ENCODE assay signal across 8 cellular contexts in the genomic region with DNA sequence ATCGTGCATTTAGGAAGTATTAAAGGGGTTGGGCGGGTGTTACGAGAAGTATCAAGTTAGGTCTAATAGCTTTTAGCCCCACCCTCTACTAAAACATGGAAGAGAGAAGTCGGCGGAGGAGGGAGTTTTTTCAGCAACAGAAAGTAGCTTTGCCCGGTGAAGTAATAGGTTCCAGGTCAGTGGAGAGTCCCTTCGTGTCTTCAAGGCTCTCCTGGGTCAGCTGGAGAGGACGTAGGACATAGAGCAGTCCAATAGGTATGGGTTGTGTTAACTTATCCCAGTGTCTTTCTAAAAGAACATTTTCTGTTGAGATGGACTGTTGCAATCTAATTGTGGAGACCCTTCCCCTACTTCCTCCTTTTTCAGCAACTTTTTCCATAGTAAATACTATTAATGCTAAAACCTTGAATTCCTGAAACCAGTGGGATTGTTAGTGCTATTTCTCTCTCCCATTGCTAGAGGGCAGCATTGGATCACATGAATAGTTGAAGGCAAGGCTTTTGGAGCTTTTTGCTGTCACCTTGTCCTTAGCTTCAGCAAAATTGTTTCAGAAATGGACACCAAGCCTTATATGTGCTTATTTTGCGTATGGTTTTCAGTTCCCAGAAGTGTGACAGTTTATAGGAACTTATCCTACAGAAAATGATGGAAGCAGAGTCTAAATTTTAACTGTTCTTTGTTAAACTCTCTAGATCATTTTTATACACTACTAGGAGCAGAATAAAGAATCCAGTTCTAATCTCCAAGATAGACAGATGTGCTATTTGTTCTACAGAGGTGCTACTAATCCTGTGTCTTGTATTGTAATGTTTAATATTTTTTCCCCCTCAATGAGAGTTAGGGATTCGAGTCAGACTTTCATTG. TPM values are rescaled to one million over a fixed set of nuclear protein-coding genes. Genes with fewer than 3 reads are reported as not detected.
DNase-seq lines count a peak whose midpoint lies in the region; ATAC-seq and TF ChIP-seq lines count a peak whose summit lies in the region.

No MANE protein-coding gene starts in this region.

- no peak overlapping the region for H3K27ac ChIP-seq in DND-41 (ENCODE audit: low read length)
- no peak overlapping the region for H3K27ac ChIP-seq in IMR-90 (ENCODE audit: insufficient read depth, low read length)
- H3K27ac ChIP-seq in esophagus muscularis mucosa (replicated peaks in 1 of 4): peak overlapping the region in 1 of 4 donors; percentile 0
- H3K27ac ChIP-seq in aorta (ENCODE audit: low read depth in 1 of 2, low read length in 2 of 2): no peak overlapping the region

- peaks cover 42% of the 10 kb centered on the region for H3K36me3 ChIP-seq in DND-41 (ENCODE audit: insufficient read depth, low read length)
- H3K36me3 ChIP-seq in IMR-90 (ENCODE audit: control insufficient read depth, insufficient read depth, low read length): peaks cover 3% of the 10 kb centered on the region; the same call in 1 of the 2 replicates
- H3K36me3 ChIP-seq in esophagus muscularis mucosa: peaks cover 2 to 43% (median 12%) of the 10 kb centered on the region in 4 donors
- peaks cover 0 to 4% of the 10 kb centered on the region in 2 donors for H3K36me3 ChIP-seq in aorta (ENCODE audit: control insufficient read depth in 1 of 2, insufficient read depth in 2 of 2, low read length in 1 of 2)

- H3K4me3 Mint-ChIP-seq in osteocyte (ENCODE audit: unreplicated experiment): no peak overlapping the region
- H3K4me3 Mint-ChIP-seq in stimulated activated naive B cell treated with anti-CD40 and anti-IgM and Interleukin-4, amounts not matched to agents 10 μg/mL and 1 μg/mL and 100 μg/mL, for 72 hours: no peak overlapping the region

- in situ Hi-C loops in IMR-90 (cut with MboI; ENCODE audit: low sequenced_read_pairs): loop anchor here (10.0 kb wide), 1 partner anchor 236 kb away; no protein-coding TSS in a partner anchor

- CTCF ChIA-PET in IMR-90 (lab: Yijun Ruan, JAX): interaction anchor here (0.6 to 3.3 kb wide), 9 partner anchors 10 to 587 kb away, joined by 3 to 13 read pairs (median 3); no protein-coding TSS in a partner anchor

- no peak overlapping the region for H4K8ac ChIP-seq in IMR-90 (ENCODE audit: low read depth in 2 of 2, low read length in 2 of 2)

- H3K9me3 Mint-ChIP-seq in osteocyte (ENCODE audit: unreplicated experiment): no peaks in the 10 kb centered on the region
- no peaks in the 10 kb centered on the region for H3K9me3 Mint-ChIP-seq in stimulated activated naive B cell treated with anti-CD40 and anti-IgM and Interleukin-4, amounts not matched to agents 10 μg/mL and 1 μg/mL and 100 μg/mL, for 72 hours

- ATAC-seq in DND-41 (ENCODE audit: insufficient read depth, low read depth) (peak; percentile 58; the same call in 2 of the 3 replicates), IMR-90 (ENCODE audit: low read depth) (peak; percentile 91), aorta (ENCODE audit: low FRiP score) (no peak)
- no peak for ATAC-seq in stimulated activated naive B cell treated with anti-CD40 and anti-IgM and Interleukin-4, amounts not matched to agents 10 μg/mL and 1 μg/mL and 100 μg/mL, for 72 hours (replicated peaks)

- H3K9me3 ChIP-seq in DND-41 (ENCODE audit: insufficient read depth, low read length, severe bottlenecking) (no peaks in the 10 kb centered on the region), IMR-90 (ENCODE audit: control insufficient read depth, insufficient read depth, low read length) (no peaks in the 10 kb centered on the region), esophagus muscularis mucosa (no peaks in the 10 kb centered on the region), aorta (ENCODE audit: control insufficient read depth, low read length) (no peaks in the 10 kb centered on the region)

- no peak overlapping the region for H3K56ac ChIP-seq in IMR-90 (ENCODE audit: extremely low read depth, insufficient read depth, low read length)

- H3K9me1 ChIP-seq in IMR-90 (ENCODE audit: insufficient read depth, low read length): no peaks in the 10 kb centered on the region

- H2BK120ac ChIP-seq in IMR-90 (ENCODE audit: low read depth, low read length): no peak overlapping the region

- H3K4me2 ChIP-seq in DND-41 (ENCODE audit: insufficient read depth, low read length) (no peak overlapping the region), IMR-90 (ENCODE audit: low read depth, low read length) (no peak overlapping the region)

- H4K20me1 ChIP-seq in DND-41 (ENCODE audit: insufficient read depth, low read length): peaks cover 3% of the 10 kb centered on the region; the same call in 1 of the 2 replicates
- H4K20me1 ChIP-seq in IMR-90 (ENCODE audit: insufficient read depth, low read length): no peaks in the 10 kb centered on the region

- H3K23ac ChIP-seq in IMR-90 (ENCODE audit: low read depth, low read length): no peak overlapping the region

- H3K79me1 ChIP-seq in IMR-90 (ENCODE audit: low read depth in 1 of 2, low read length in 2 of 2): no peaks in the 10 kb centered on the region

- no peak overlapping the region for H3K27ac Mint-ChIP-seq in osteocyte (ENCODE audit: unreplicated experiment)
- no peak overlapping the region for H3K27ac Mint-ChIP-seq in stimulated activated naive B cell treated with anti-CD40 and anti-IgM and Interleukin-4, amounts not matched to agents 10 μg/mL and 1 μg/mL and 100 μg/mL, for 72 hours

- H4K5ac ChIP-seq in IMR-90 (ENCODE audit: low read depth, low read length): no peak overlapping the region

- H3K14ac ChIP-seq in IMR-90 (replicated peaks; ENCODE audit: low read depth, low read length): no peak overlapping the region

- no peak for TF ChIP-seq EP300 in esophagus muscularis mucosa (IDR thresholded peaks at IDR 0.05)

- no peak overlapping the region for H2AK9ac ChIP-seq in IMR-90 (replicated peaks; ENCODE audit: low read depth, low read length, poor library complexity)

- H4K91ac ChIP-seq in IMR-90 (ENCODE audit: insufficient read depth, low read depth, low read length): no peak overlapping the region

- no peaks in the 10 kb centered on the region for H3K79me2 ChIP-seq in DND-41 (ENCODE audit: insufficient read depth, low read length)

- no peak overlapping the region for H3K18ac ChIP-seq in IMR-90 (ENCODE audit: low read depth, low read length)

- H3K27me3 Mint-ChIP-seq in osteocyte (ENCODE audit: unreplicated experiment): no peaks in the 10 kb centered on the region
- no peaks in the 10 kb centered on the region for H3K27me3 Mint-ChIP-seq in stimulated activated naive B cell treated with anti-CD40 and anti-IgM and Interleukin-4, amounts not matched to agents 10 μg/mL and 1 μg/mL and 100 μg/mL, for 72 hours

- no peaks in the 10 kb centered on the region for H3K27me3 ChIP-seq in DND-41 (ENCODE audit: insufficient read depth, low read length, poor library complexity)
- H3K27me3 ChIP-seq in IMR-90 (ENCODE audit: control insufficient read depth, insufficient read depth, low read length): no peaks in the 10 kb centered on the region
- no peaks in the 10 kb centered on the region for H3K27me3 ChIP-seq in esophagus muscularis mucosa
- no peaks in the 10 kb centered on the region for H3K27me3 ChIP-seq in aorta (ENCODE audit: control insufficient read depth in 1 of 2, insufficient read depth in 2 of 2, low read length in 1 of 2)

- BruUV-seq in IMR-90 (replicated peaks; lab: Mats Ljungman, UMichigan): no TSS peak

- WGBS in IMR-90 (ENCODE audit: extremely low coverage in 2 of 2, insufficient read length in 1 of 2), 2 experiments: no CpG with 5 or more reads among the region's 10 CpGs
- 69% methylated on average over 10 of the region's 10 CpGs for WGBS in esophagus muscularis mucosa
- WGBS in aorta, 2 donors: 50% methylated on average over 10 of the region's 10 CpGs

- H3K4me3 ChIP-seq in DND-41 (ENCODE audit: low read depth in 1 of 2, low read length in 2 of 2) (no peak overlapping the region), IMR-90 (ENCODE audit: insufficient read depth, low read depth, low read length) (no peak overlapping the region), esophagus muscularis mucosa (no peak overlapping the region), aorta (ENCODE audit: low read length in 2 of 2) (no peak overlapping the region)

- H2AFZ ChIP-seq in DND-41 (ENCODE audit: low read depth, low read length) (no peak overlapping the region), IMR-90 (replicated peaks; ENCODE audit: low read length, poor library complexity) (no peak overlapping the region)

- H2BK5ac ChIP-seq in IMR-90 (ENCODE audit: low read depth, low read length, poor library complexity, severe bottlenecking): no peak overlapping the region

- H2BK15ac ChIP-seq in IMR-90 (ENCODE audit: low read depth, low read length): no peak overlapping the region

- H3K4me1 ChIP-seq in DND-41 (ENCODE audit: insufficient read depth, low read length) (no peaks in the 10 kb centered on the region), IMR-90 (ENCODE audit: control insufficient read depth, insufficient read depth, low read length) (no peaks in the 10 kb centered on the region), esophagus muscularis mucosa (peaks cover 0 to 31% (median 20%) of the 10 kb centered on the region in 4 donors), aorta (ENCODE audit: control insufficient read depth in 1 of 2, insufficient read depth in 2 of 2, low read length in 2 of 2) (no peaks in the 10 kb centered on the region)

- peak; percentile 69 for TF ChIP-seq RAD21 in IMR-90 (IDR thresholded peaks at IDR 0.05; ENCODE audit: low read length)

- H3K36me3 Mint-ChIP-seq in osteocyte (ENCODE audit: unreplicated experiment): peaks cover 26% of the 10 kb centered on the region
- H3K36me3 Mint-ChIP-seq in stimulated activated naive B cell treated with anti-CD40 and anti-IgM and Interleukin-4, amounts not matched to agents 10 μg/mL and 1 μg/mL and 100 μg/mL, for 72 hours: peaks cover 15 to 28% of the 10 kb centered on the region in 2 donors

- no peak overlapping the region for H2AK5ac ChIP-seq in IMR-90 (ENCODE audit: low read depth, low read length)

- no peak overlapping the region for H2BK20ac ChIP-seq in IMR-90 (ENCODE audit: low read depth, low read length)

- TF ChIP-seq POLR2A in IMR-90 (IDR thresholded peaks at IDR 0.05; ENCODE audit: low read depth, low read length) (no peak), esophagus muscularis mucosa (IDR thresholded peaks at IDR 0.05; ENCODE audit: low read depth) (no peak)

- TF ChIP-seq CTCF in DND-41 (IDR thresholded peaks at IDR 0.05; ENCODE audit: borderline replicate concordance, extremely low read depth, low read length, poor library complexity, severe bottlenecking) (peak; percentile 85), IMR-90 (conservative IDR thresholded peaks at IDR 0.05; ENCODE audit: low read depth, low read length) (peak; percentile 74), esophagus muscularis mucosa (IDR thresholded peaks at IDR 0.05) (peak; percentile 61 to 73 (median 72)), osteocyte (IDR thresholded peaks at IDR 0.05) (peak; percentile 76)

- H3K4me1 Mint-ChIP-seq in osteocyte (ENCODE audit: unreplicated experiment): no peaks in the 10 kb centered on the region
- no peaks in the 10 kb centered on the region for H3K4me1 Mint-ChIP-seq in stimulated activated naive B cell treated with anti-CD40 and anti-IgM and Interleukin-4, amounts not matched to agents 10 μg/mL and 1 μg/mL and 100 μg/mL, for 72 hours

- POLR2A ChIA-PET in IMR-90 (lab: Charles Lee; ENCODE audit: unreplicated experiment): no interaction called here

- no peak overlapping the region for H3K4ac ChIP-seq in IMR-90 (ENCODE audit: low read depth, low read length)

- DNase-seq in DND-41 (no peak), IMR-90 (peak; percentile 54), RKO (ENCODE audit: low spot score) (peak; percentile 57), esophagus muscularis mucosa (ENCODE audit: extremely low spot score) (no peak), osteocyte (ENCODE audit: extremely low spot score, unreplicated experiment) (no peak), aorta (no peak), NCI-H2107 (lab: John Stamatoyannopoulos, UW) (no peak)
- DNase-seq in stimulated activated naive B cell treated with anti-CD40 and anti-IgM and Interleukin-4, amounts not matched to agents 10 μg/mL and 1 μg/mL and 100 μg/mL, for 72 hours: no peak

- H3K9ac ChIP-seq in DND-41 (ENCODE audit: low read depth, low read length) (no peak overlapping the region), IMR-90 (ENCODE audit: low read depth, low read length) (no peak overlapping the region)

- intact Hi-C loops in IMR-90 (cut with micrococcal nuclease): loop anchor here (2.0 kb wide), 1 partner anchor 466 kb away; no protein-coding TSS in a partner anchor
- intact Hi-C loops in esophagus muscularis mucosa (cut with DNase I): loop anchor here (5.0 kb wide), 1 partner anchor 239 kb away; no protein-coding TSS in a partner anchor
- intact Hi-C loops in aorta (cut with DNase I): loop anchor here (10.0 kb wide), 1 partner anchor 236 kb away; no protein-coding TSS in a partner anchor

- dilution Hi-C loops in IMR-90 (cut with HindIII; ENCODE audit: low sequenced_read_pairs, unreplicated experiment): no loop called here

RNA-seq across cellular contexts. Expression of gene UTP18, which starts 38.4 kb away (rescaled TPM):
- total RNA-seq in IMR-90 (2012; rRNA removed) (22.4 and 43.9 TPM in 2 replicates), esophagus muscularis mucosa (10 to 100 TPM; 17.9 to 29.3 (median 21.1) TPM), osteocyte (25.3 and 28.0 TPM in 2 replicates), aorta (10 to 100 TPM; 17.4 to 21.0 TPM)
- polyA plus RNA-seq in IMR-90 (2012; rRNA removed) (15.5 and 17.7 TPM in 2 replicates), aorta (10 to 100 TPM; 12.0 to 16.5 TPM)
- 5.7 and 9.0 TPM in 2 replicates for polyA plus RNA-seq in IMR-90 (2012; cell fraction: cytosol; rRNA removed)
- polyA plus RNA-seq in IMR-90 (2012; cell fraction: nucleus; rRNA removed; ENCODE audit: low replicate concordance): 4.3 and 9.1 TPM in 2 replicates

RNA-seq across cellular contexts. Expression of gene MBTD1, which starts 38.9 kb away (rescaled TPM):
- total RNA-seq in IMR-90 (2012; rRNA removed): 5.6 and 6.9 TPM in 2 replicates
- 2.5 and 3.2 TPM in 2 replicates for polyA plus RNA-seq in IMR-90 (2012; rRNA removed)
- polyA plus RNA-seq in IMR-90 (2012; cell fraction: cytosol; rRNA removed): 0.37 and 0.71 TPM in 2 replicates
- 1.1 and 13.9 TPM in 2 replicates for polyA plus RNA-seq in IMR-90 (2012; cell fraction: nucleus; rRNA removed; ENCODE audit: low replicate concordance)
- 10 to 100 TPM in 1 of 4 donors, 1 to 10 TPM in 3; 9.2 to 11.2 (median 9.4) TPM for total RNA-seq in esophagus muscularis mucosa
- 17.9 and 19.6 TPM in 2 replicates for total RNA-seq in osteocyte
- 10 to 100 TPM; 11.5 to 21.4 TPM for total RNA-seq in aorta
- 1 to 10 TPM; 5.3 to 8.4 TPM for polyA plus RNA-seq in aorta

Comparison
In these comparisons a context has a peak if more than half of its experiments do, and no peak if none do; other contexts are left out.
1. ATAC-seq: peak in DND-41 (single experiment) and IMR-90 (single experiment); none in aorta (single experiment) and stimulated activated naive B cell treated with anti-CD40 and anti-IgM and Interleukin-4, amounts not matched to agents 10 μg/mL and 1 μg/mL and 100 μg/mL, for 72 hours (0 of 2).
2. DNase-seq: peak in IMR-90 (single experiment) and RKO (single experiment); none in DND-41 (single experiment), esophagus muscularis mucosa (single experiment), osteocyte (single experiment), aorta (0 of 2), stimulated activated naive B cell treated with anti-CD40 and anti-IgM and Interleukin-4, amounts not matched to agents 10 μg/mL and 1 μg/mL and 100 μg/mL, for 72 hours (single experiment) and NCI-H2107 (single experiment).
3. Peak in every context shown above with its lines, with median percentiles within 50 percentile points of each other: CTCF ChIP-seq.